8 cellular contexts compared by ENCODE assay signal in genomic region chr2:111121028-111121872, GRCh38. TPM values are rescaled to one million over a fixed set of nuclear protein-coding genes. Genes with fewer than 3 reads are reported as not detected.
DNase-seq lines count a peak whose midpoint lies in the region; ATAC-seq, FAIRE-seq and TF ChIP-seq lines count a peak whose summit lies in the region.

No MANE protein-coding gene starts in this region.

- H3K36me3 ChIP-seq in HUES48 (ENCODE audit: control insufficient read depth, insufficient read depth, low read length) (peaks cover 25% of the 10 kb centered on the region), ascending aorta (peaks cover 0 to 15% of the 10 kb centered on the region in 2 donors), iPS-15b (ENCODE audit: control insufficient read depth, insufficient read depth, low read length) (peaks cover 19% of the 10 kb centered on the region)

- TF ChIP-seq CTCF in ascending aorta (IDR thresholded peaks at IDR 0.05), result no peak

- no peak for FAIRE-seq in urothelium cell line (lab: Jason Lieb, UNC)

- no peak for ATAC-seq in GM19463 (IDR thresholded peaks at IDR 0.05; ENCODE audit: unreplicated experiment)

- H3K9me3 ChIP-seq in HUES48 (ENCODE audit: control insufficient read depth, insufficient read depth, low read length) (no peaks in the 10 kb centered on the region), ascending aorta (no peaks in the 10 kb centered on the region), iPS-15b (ENCODE audit: control insufficient read depth, insufficient read depth, low read length) (no peaks in the 10 kb centered on the region)

- H3K9ac ChIP-seq in HUES48 (ENCODE audit: low read depth, low read length) (peak overlapping the region; percentile 68), iPS-15b (ENCODE audit: low read depth, low read length) (peak overlapping the region; percentile 88)

- DNase-seq in G401 (ENCODE audit: low spot score) (peak; percentile 3), SK-MEL-5 (ENCODE audit: low read depth, low spot score) (peak; percentile 16), ascending aorta (ENCODE audit: low spot score in 2 of 2) (peak in 1 of 2 donors; percentile 71), urothelium cell line (ENCODE audit: low spot score) (no peak)

- H3K27me3 ChIP-seq in HUES48 (ENCODE audit: control insufficient read depth, insufficient read depth, low read length) (peaks cover 48% of the 10 kb centered on the region), ascending aorta (no peaks in the 10 kb centered on the region), iPS-15b (ENCODE audit: control insufficient read depth, insufficient read depth, low read length) (peaks cover 32% of the 10 kb centered on the region)

- in situ Hi-C loops in G401 (cut with HindIII; ENCODE audit: low sequenced_read_pairs) (no loop called here), SK-MEL-5 (cut with HindIII; ENCODE audit: low pct_unique_long_range_greater_than_20kb, low sequenced_read_pairs) (no loop called here)

- H3K4me1 ChIP-seq in HUES48 (ENCODE audit: control insufficient read depth, insufficient read depth, low read length) (peaks cover 13% of the 10 kb centered on the region), ascending aorta (peaks cover 0 to 17% of the 10 kb centered on the region in 2 donors), iPS-15b (ENCODE audit: control insufficient read depth, insufficient read depth, low read length) (no peaks in the 10 kb centered on the region)

- H3K27ac ChIP-seq in HUES48 (ENCODE audit: low read depth, low read length), result peak overlapping the region; percentile 62
- H3K27ac ChIP-seq in ascending aorta, result peak overlapping the region; percentile 69 to 72
- peak overlapping the region; percentile 9 to 85 (median 75) for H3K27ac ChIP-seq in skin epidermis

- intact Hi-C loops in ascending aorta (cut with DNase I), result loop anchor here (2.0 to 5.0 kb wide), 3 partner anchors 41 to 1521 kb away; partner anchors contain the start of gene TMEM87B

- H3K4me3 ChIP-seq in HUES48 (ENCODE audit: low read depth, low read length), result peak overlapping the region; percentile 86
- H3K4me3 ChIP-seq in ascending aorta, result peak overlapping the region; percentile 87 to 89
- peak overlapping the region; percentile 93 for H3K4me3 ChIP-seq in iPS-15b (ENCODE audit: low read depth, low read length)
- H3K4me3 ChIP-seq in skin epidermis, result peak overlapping the region; percentile 67 to 90 (median 83)

RNA-seq across cellular contexts. Expression of gene BCL2L11, which starts 0.5 kb away (rescaled TPM):
- 2.4 and 9.7 TPM in 2 replicates for total RNA-seq in G401 (2014; rRNA removed; shearing (Covaris generic))
- 5.2 and 5.4 TPM in 2 replicates for total RNA-seq in SK-MEL-5 (2014; rRNA removed; shearing (Covaris generic))
- 7.6 and 9.7 TPM in 2 replicates for polyA plus RNA-seq in SK-MEL-5 (2015; cell fraction: cytosol; rRNA removed)
- polyA plus RNA-seq in SK-MEL-5 (2015; cell fraction: nucleus; rRNA removed), result 9.1 and 10.7 TPM in 2 replicates
- 3.5 TPM for total RNA-seq in ascending aorta
